8 cellular contexts compared by ENCODE assay signal in the genomic region with DNA sequence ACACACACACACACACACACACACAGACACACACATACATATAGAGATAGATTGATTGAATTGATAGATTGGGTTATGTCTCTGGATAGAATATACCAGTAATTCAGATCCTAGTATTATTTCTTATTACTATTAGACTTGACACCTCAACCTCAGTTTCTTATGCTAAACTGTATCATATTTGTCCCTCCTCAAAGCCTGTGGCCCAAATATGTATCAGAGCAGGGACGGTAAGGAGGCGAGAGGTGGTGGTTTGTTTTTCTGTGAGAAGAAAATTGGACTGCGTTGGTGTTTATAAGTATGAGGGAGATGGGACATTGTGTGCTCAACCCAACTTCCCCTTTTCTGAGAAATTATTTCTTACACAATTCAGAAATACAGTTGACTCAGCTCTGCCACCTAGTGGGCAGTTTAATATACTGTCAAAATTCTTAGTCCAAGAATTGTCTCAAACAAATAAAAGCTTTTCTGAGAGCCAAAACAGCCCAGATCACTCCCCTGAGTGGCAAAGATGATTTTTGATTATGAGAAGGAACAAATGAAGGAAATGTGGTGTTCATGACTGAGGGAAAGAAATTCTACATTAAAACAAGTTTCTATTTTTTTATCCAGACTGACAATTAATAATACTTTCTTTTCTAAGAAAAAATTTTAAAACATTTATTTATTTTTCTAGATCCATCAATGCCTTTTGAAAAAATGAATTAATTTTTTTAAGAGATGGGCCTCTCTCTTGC. TPM values are rescaled to one million over a fixed set of nuclear protein-coding genes. Genes with fewer than 3 reads are reported as not detected.
DNase-seq lines count a peak whose midpoint lies in the region; ATAC-seq and TF ChIP-seq lines count a peak whose summit lies in the region.

No MANE protein-coding gene starts in this region.

- H3K27ac ChIP-seq in subcutaneous abdominal adipose tissue (ENCODE audit: low read depth, low read length), result peak overlapping the region; percentile 69

- no peaks in the 10 kb centered on the region for H3K36me3 Mint-ChIP-seq in activated CD8-positive, alpha-beta memory T cell treated with anti-CD3 and anti-CD28 coated beads, Interleukin-2, amount 10 ng/mL, durations not matched to agents 7 days and 5 days

- H3K4me1 Mint-ChIP-seq in activated CD8-positive, alpha-beta memory T cell treated with anti-CD3 and anti-CD28 coated beads, Interleukin-2, amount 10 ng/mL, durations not matched to agents 7 days and 5 days, result peaks cover 27% of the 10 kb centered on the region

- H3K27me3 ChIP-seq in NT2/D1 (ENCODE audit: insufficient read depth, insufficient read length), result no peaks in the 10 kb centered on the region
- H3K27me3 ChIP-seq in subcutaneous abdominal adipose tissue (ENCODE audit: control insufficient read depth in 5 of 5, insufficient read depth in 4 of 5, low read length in 5 of 5), result no peaks in the 10 kb centered on the region

- ATAC-seq in activated CD8-positive, alpha-beta memory T cell treated with anti-CD3 and anti-CD28 coated beads, Interleukin-2, amount 10 ng/mL, durations not matched to agents 7 days and 5 days, result peak; percentile 91
- ATAC-seq in HG02571 (IDR thresholded peaks at IDR 0.05; ENCODE audit: unreplicated experiment), result no peak

- H3K4me3 Mint-ChIP-seq in activated CD8-positive, alpha-beta memory T cell treated with anti-CD3 and anti-CD28 coated beads, Interleukin-2, amount 10 ng/mL, durations not matched to agents 7 days and 5 days, result peak overlapping the region; percentile 55

- no peaks in the 10 kb centered on the region for H3K36me3 ChIP-seq in NT2/D1 (ENCODE audit: insufficient read depth, insufficient read length, low read length)
- no peaks in the 10 kb centered on the region for H3K36me3 ChIP-seq in subcutaneous abdominal adipose tissue (ENCODE audit: control insufficient read depth in 5 of 5, insufficient read depth in 5 of 5, low read length in 5 of 5)

- H3K4me1 ChIP-seq in NT2/D1 (ENCODE audit: insufficient read depth, insufficient read length) (no peaks in the 10 kb centered on the region), subcutaneous abdominal adipose tissue (ENCODE audit: control insufficient read depth in 5 of 5, insufficient read depth in 5 of 5, low read length in 5 of 5) (peaks cover 1 to 44% (median 29%) of the 10 kb centered on the region in 5 donors)

- H3K9ac ChIP-seq in NT2/D1 (ENCODE audit: insufficient read length, low read depth) (no peak overlapping the region), subcutaneous abdominal adipose tissue (ENCODE audit: low read length in 5 of 5) (peak overlapping the region in 3 of 5 donors; percentile 43 to 55 (median 52))

- DNase-seq in GF-D8 (lab: John Stamatoyannopoulos, UW) (peak; percentile 78), HuH-7 (ENCODE audit: low spot score) (peak; percentile 50), NT2/D1 (ENCODE audit: low read depth, low spot score) (peak; percentile 65), epithelial cell of proximal tubule (ENCODE audit: low read depth) (no peak), myocyte (ENCODE audit: low read depth) (peak; percentile 86)
- DNase-seq in activated CD8-positive, alpha-beta memory T cell treated with anti-CD3 and anti-CD28 coated beads, Interleukin-2, amount 10 ng/mL, durations not matched to agents 7 days and 5 days, result peak; percentile 80

- H3K27me3 Mint-ChIP-seq in activated CD8-positive, alpha-beta memory T cell treated with anti-CD3 and anti-CD28 coated beads, Interleukin-2, amount 10 ng/mL, durations not matched to agents 7 days and 5 days, result no peaks in the 10 kb centered on the region

- H3K4me3 ChIP-seq in NT2/D1 (ENCODE audit: insufficient read length, low read depth) (no peak overlapping the region), epithelial cell of proximal tubule (ENCODE audit: low read depth, low read length) (no peak overlapping the region), subcutaneous abdominal adipose tissue (ENCODE audit: low read depth in 1 of 5, low read length in 5 of 5) (peak overlapping the region in 3 of 5 donors; percentile 26 to 35 (median 34))

- H3K9me3 Mint-ChIP-seq in activated CD8-positive, alpha-beta memory T cell treated with anti-CD3 and anti-CD28 coated beads, Interleukin-2, amount 10 ng/mL, durations not matched to agents 7 days and 5 days (ENCODE audit: low read depth), result no peaks in the 10 kb centered on the region

- CTCF ChIA-PET in activated CD8-positive, alpha-beta memory T cell treated with anti-CD3 and anti-CD28 coated beads, Interleukin-2, amount 10 ng/mL, durations not matched to agents 7 days and 5 days (lab: Charles Lee), result interaction anchor here (0.6 to 14.6 kb wide), 20 partner anchors 10 to 182 kb away, joined by 3 to 253 read pairs (median 6); partner anchors contain the start of genes ANKRD34A, ANKRD35, NUDT17 and POLR3GL

- H3K9me3 ChIP-seq in NT2/D1 (ENCODE audit: insufficient read depth, low read length) (no peaks in the 10 kb centered on the region), subcutaneous abdominal adipose tissue (ENCODE audit: control insufficient read depth in 5 of 5, low read length in 5 of 5) (no peaks in the 10 kb centered on the region)

- TF ChIP-seq CTCF in epithelial cell of proximal tubule (conservative IDR thresholded peaks at IDR 0.05; ENCODE audit: low read depth, low read length), result peak; percentile 72

- peak overlapping the region; percentile 92 for H3K27ac Mint-ChIP-seq in activated CD8-positive, alpha-beta memory T cell treated with anti-CD3 and anti-CD28 coated beads, Interleukin-2, amount 10 ng/mL, durations not matched to agents 7 days and 5 days

RNA-seq across cellular contexts. Expression of gene TXNIP, which starts 10.8 kb away (rescaled TPM):
- 100 to 1,000 TPM; 127 to 207 TPM for total RNA-seq in activated CD8-positive, alpha-beta memory T cell treated with anti-CD3 and anti-CD28 coated beads, Interleukin-2, amount 10 ng/mL, durations not matched to agents 7 days and 5 days
- total RNA-seq in epithelial cell of proximal tubule (22.1 and 198 TPM in 2 replicates), myocyte (260 and 398 TPM in 2 replicates)
- 233 TPM for polyA plus RNA-seq in myocyte (2012)

RNA-seq across cellular contexts. Expression of gene HJV, which starts 14.3 kb away (rescaled TPM):
- total RNA-seq in activated CD8-positive, alpha-beta memory T cell treated with anti-CD3 and anti-CD28 coated beads, Interleukin-2, amount 10 ng/mL, durations not matched to agents 7 days and 5 days, result not detected
- 0.35 TPM in 1 of 2 replicates, not detected in the other for total RNA-seq in epithelial cell of proximal tubule
- 184 and 334 TPM in 2 replicates for total RNA-seq in myocyte
- polyA plus RNA-seq in myocyte (2012), result 35.7 TPM

RNA-seq across cellular contexts. Expression of gene POLR3GL, which starts 42.7 kb away (rescaled TPM):
- 10 to 100 TPM; 23.5 to 29.1 TPM for total RNA-seq in activated CD8-positive, alpha-beta memory T cell treated with anti-CD3 and anti-CD28 coated beads, Interleukin-2, amount 10 ng/mL, durations not matched to agents 7 days and 5 days
- 15.6 and 16.1 TPM in 2 replicates for total RNA-seq in epithelial cell of proximal tubule
- 36.0 and 37.3 TPM in 2 replicates for total RNA-seq in myocyte
- polyA plus RNA-seq in myocyte (2012), result 60.7 TPM

RNA-seq across cellular contexts. Expression of gene ANKRD34A, which starts 42.8 kb away (rescaled TPM):
- total RNA-seq in activated CD8-positive, alpha-beta memory T cell treated with anti-CD3 and anti-CD28 coated beads, Interleukin-2, amount 10 ng/mL, durations not matched to agents 7 days and 5 days, result 1 to 10 TPM; 3.8 to 4.6 TPM
- total RNA-seq in epithelial cell of proximal tubule (0.06 and 0.14 TPM in 2 replicates), myocyte (1.6 and 2.5 TPM in 2 replicates)
- polyA plus RNA-seq in myocyte (2012), result 3.4 TPM

RNA-seq across cellular contexts. Expression of gene LIX1L, which starts 49.4 kb away (rescaled TPM):
- 10 to 100 TPM; 35.0 to 36.2 TPM for total RNA-seq in activated CD8-positive, alpha-beta memory T cell treated with anti-CD3 and anti-CD28 coated beads, Interleukin-2, amount 10 ng/mL, durations not matched to agents 7 days and 5 days
- total RNA-seq in epithelial cell of proximal tubule, result 22.3 and 32.5 TPM in 2 replicates
- 24.4 and 24.7 TPM in 2 replicates for total RNA-seq in myocyte
- 16.1 TPM for polyA plus RNA-seq in myocyte (2012)

Comparison
In these comparisons a context has a peak if more than half of its experiments do, and no peak if none do; other contexts are left out.
1. H3K4me3 ChIP-seq: peak in subcutaneous abdominal adipose tissue (3 of 5); none in NT2/D1 (single experiment) and epithelial cell of proximal tubule (single experiment).
2. RNA of gene HJV, which starts 14.3 kb away (total RNA-seq): 184 to 334 TPM in myocyte; 0.35 TPM in epithelial cell of proximal tubule and not detected in activated CD8-positive, alpha-beta memory T cell treated with anti-CD3 and anti-CD28 coated beads, Interleukin-2, amount 10 ng/mL, durations not matched to agents 7 days and 5 days; every median in the first group is over 100 times any median in the second.